Comparison of ENCODE assay signal across 32 cellular contexts in the genomic region with DNA sequence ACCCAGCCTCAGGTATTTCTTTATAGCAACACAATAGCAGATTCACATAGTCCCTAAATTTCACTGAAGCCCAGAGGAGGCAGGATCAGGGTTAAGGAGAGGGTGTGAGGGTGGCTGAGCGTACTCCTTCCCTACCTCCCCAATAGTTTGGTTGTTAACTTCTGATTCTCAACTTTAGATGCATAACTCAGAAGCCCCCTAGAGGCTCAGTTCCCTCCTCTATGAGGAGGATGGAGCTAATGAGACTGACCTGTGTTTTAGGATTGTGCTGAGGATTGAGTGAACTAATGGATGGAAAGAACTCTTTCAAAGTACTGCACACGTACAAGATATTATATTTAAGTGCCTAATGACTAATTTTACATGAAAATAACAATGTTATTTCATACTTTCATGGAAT.
DNase-seq lines count a peak whose midpoint lies in the region; ATAC-seq and TF ChIP-seq lines count a peak whose summit lies in the region.
"Had no signal": no experiment of that assay in that cellular context is flagged by ENCODE, and none has a peak within 500 bp of the region (broad histone marks: within the 10 kb centered on the region; RNA-seq: fewer than 3 reads in every experiment).

No MANE protein-coding gene starts in this region.

- intact Hi-C loops in activated naive CD4-positive, alpha-beta T cell treated with anti-CD3 and anti-CD28 coated beads for 36 hours (cut with micrococcal nuclease) = no loop called here

- no peak for TF ChIP-seq POLR2A in NB4 (IDR thresholded peaks at IDR 0.05; ENCODE audit: extremely low read depth, insufficient read length)

- no peaks in the 10 kb centered on the region for H3K4me1 ChIP-seq in endodermal cell (ENCODE audit: control insufficient read depth, insufficient read depth, low read length)
- H3K4me1 ChIP-seq in GM23248 (ENCODE audit: insufficient read depth) = no peaks in the 10 kb centered on the region
- H3K4me1 ChIP-seq: A549, parathyroid adenoma, upper lobe of right lung had no signal

- no peak overlapping the region for H3K4me3 Mint-ChIP-seq in endodermal cell
- no peak overlapping the region for H3K4me3 Mint-ChIP-seq in activated naive CD4-positive, alpha-beta T cell treated with anti-CD3 and anti-CD28 coated beads for 36 hours
- H3K4me3 Mint-ChIP-seq: activated CD8-positive, alpha-beta T cell treated with anti-CD3 and anti-CD28 coated beads for 36 hours; activated T-helper 1 cell treated with anti-CD3 and anti-CD28 coated beads, Interleukin-12 subunit alpha, Interleukin-12 subunit beta, Interleukin-2, Interleukin-4 antibody, amounts not matched to agents 30 ng/mL and 10 ng/mL and 1 ng/mL, durations not matched to agents 14 hours and 24 hours and 36 hours; B cell; HFFc6; stimulated activated naive B cell treated with anti-CD40 and anti-IgM and Interleukin-4, amounts not matched to agents 10 μg/mL and 1 μg/mL and 100 μg/mL, for 72 hours; T-helper 1 cell treated with Interleukin-12 subunit alpha and Interleukin-12 subunit beta and Interleukin-4 antibody, amounts not matched to agents 30 μg/mL and 1 μg/mL, for 36 hours had no signal

- TF ChIP-seq CTCF in 22Rv1 (IDR thresholded peaks at IDR 0.05) (0 out of 2 replicates have a peak, but pooled peaks have one; percentile 13), GM12864 (IDR thresholded peaks at IDR 0.05; ENCODE audit: low read depth, low read length, missing control alignments) (peak; percentile 15), NB4 (IDR thresholded peaks at IDR 0.05; ENCODE audit: low read depth, low read length) (peak; percentile 40), endodermal cell (conservative IDR thresholded peaks at IDR 0.05) (peak; percentile 68)

- H3K9me3 ChIP-seq in endodermal cell (ENCODE audit: control insufficient read depth, low read length) (no peaks in the 10 kb centered on the region), GM23248 (ENCODE audit: low read depth) (no peaks in the 10 kb centered on the region)
- H3K9me3 ChIP-seq: A549, SK-N-SH, upper lobe of right lung had no signal

- H3K27ac ChIP-seq in 22Rv1 (no peak overlapping the region), endodermal cell (ENCODE audit: low read depth, low read length) (no peak overlapping the region), GM23248 (no peak overlapping the region)
- H3K27ac ChIP-seq: A549, parathyroid adenoma, upper lobe of right lung had no signal

- H3K9me2 ChIP-seq in GM23248 (ENCODE audit: insufficient read depth) = no peaks in the 10 kb centered on the region
- H3K9me2 ChIP-seq: SK-N-SH had no signal

- no peaks in the 10 kb centered on the region for H3F3A ChIP-seq in GM23248 (ENCODE audit: insufficient read depth)

- no peaks in the 10 kb centered on the region for H3K36me3 ChIP-seq in endodermal cell (ENCODE audit: control insufficient read depth, insufficient read depth, low read length)
- H3K36me3 ChIP-seq in GM23248 (ENCODE audit: low read depth) = no peaks in the 10 kb centered on the region
- H3K36me3 ChIP-seq: upper lobe of right lung had no signal

- ATAC-seq in HG02588 (IDR thresholded peaks at IDR 0.05; ENCODE audit: unreplicated experiment) = no peak
- ATAC-seq: A549; activated CD4-positive, CD25-positive, alpha-beta regulatory T cell treated with anti-CD3 and anti-CD28 coated beads, Interleukin-2, amount 50 U/mL, for 24 hours; activated CD8-positive, alpha-beta T cell treated with anti-CD3 and anti-CD28 coated beads for 36 hours; stimulated activated naive B cell treated with anti-CD40 and anti-IgM and Interleukin-4, amounts not matched to agents 10 μg/mL and 1 μg/mL and 100 μg/mL, for 72 hours; upper lobe of right lung had no signal

- H3K27me3 Mint-ChIP-seq in endodermal cell (ENCODE audit: insufficient read depth) = peaks cover 37% of the 10 kb centered on the region
- H3K27me3 Mint-ChIP-seq in activated naive CD4-positive, alpha-beta T cell treated with anti-CD3 and anti-CD28 coated beads for 36 hours (ENCODE audit: low read depth) = no peaks in the 10 kb centered on the region
- H3K27me3 Mint-ChIP-seq: activated CD8-positive, alpha-beta T cell treated with anti-CD3 and anti-CD28 coated beads for 36 hours; B cell; stimulated activated naive B cell treated with anti-CD40 and anti-IgM and Interleukin-4, amounts not matched to agents 10 μg/mL and 1 μg/mL and 100 μg/mL, for 72 hours had no signal

- no peak overlapping the region for H3K4me2 ChIP-seq in GM23248 (ENCODE audit: unreplicated experiment)
- H3K4me2 ChIP-seq: A549, SK-N-SH had no signal

- no peak overlapping the region for H3K27ac Mint-ChIP-seq in endodermal cell
- H3K27ac Mint-ChIP-seq in activated naive CD4-positive, alpha-beta T cell treated with anti-CD3 and anti-CD28 coated beads for 36 hours = no peak overlapping the region
- H3K27ac Mint-ChIP-seq: activated CD8-positive, alpha-beta T cell treated with anti-CD3 and anti-CD28 coated beads for 36 hours; activated T-helper 1 cell treated with anti-CD3 and anti-CD28 coated beads, Interleukin-12 subunit alpha, Interleukin-12 subunit beta, Interleukin-2, Interleukin-4 antibody, amounts not matched to agents 30 ng/mL and 10 ng/mL and 1 ng/mL, durations not matched to agents 14 hours and 24 hours and 36 hours; B cell; HFFc6; stimulated activated naive B cell treated with anti-CD40 and anti-IgM and Interleukin-4, amounts not matched to agents 10 μg/mL and 1 μg/mL and 100 μg/mL, for 72 hours; T-helper 1 cell treated with Interleukin-12 subunit alpha and Interleukin-12 subunit beta and Interleukin-4 antibody, amounts not matched to agents 30 μg/mL and 1 μg/mL, for 36 hours had no signal

- H2AFZ ChIP-seq in GM23248 = no peak overlapping the region
- H2AFZ ChIP-seq: parathyroid adenoma had no signal

- CTCF ChIA-PET in activated naive CD4-positive, alpha-beta T cell treated with anti-CD3 and anti-CD28 coated beads for 36 hours (lab: Charles Lee) = no interaction called here

- peaks cover 6% of the 10 kb centered on the region for H3K4me1 Mint-ChIP-seq in endodermal cell
- no peaks in the 10 kb centered on the region for H3K4me1 Mint-ChIP-seq in activated naive CD4-positive, alpha-beta T cell treated with anti-CD3 and anti-CD28 coated beads for 36 hours (ENCODE audit: low read depth)
- H3K4me1 Mint-ChIP-seq: B cell; stimulated activated naive B cell treated with anti-CD40 and anti-IgM and Interleukin-4, amounts not matched to agents 10 μg/mL and 1 μg/mL and 100 μg/mL, for 72 hours had no signal

- in situ Hi-C loops in GM23248 (cut with MboI) = no loop called here

- H4K20me1 ChIP-seq in GM23248 (ENCODE audit: insufficient read depth) = no peaks in the 10 kb centered on the region

- no peak overlapping the region for H3K4me3 ChIP-seq in GM12864 (ENCODE audit: low read depth, low read length)
- no peak overlapping the region for H3K4me3 ChIP-seq in NB4 (ENCODE audit: low read depth, low read length)
- no peak overlapping the region for H3K4me3 ChIP-seq in endodermal cell (ENCODE audit: low read length)
- no peak overlapping the region for H3K4me3 ChIP-seq in GM23248
- H3K4me3 ChIP-seq: A549, upper lobe of right lung had no signal

- no peaks in the 10 kb centered on the region for H3K9me3 Mint-ChIP-seq in endodermal cell
- no peaks in the 10 kb centered on the region for H3K9me3 Mint-ChIP-seq in activated naive CD4-positive, alpha-beta T cell treated with anti-CD3 and anti-CD28 coated beads for 36 hours
- H3K9me3 Mint-ChIP-seq: activated CD8-positive, alpha-beta T cell treated with anti-CD3 and anti-CD28 coated beads for 36 hours; activated T-helper 1 cell treated with anti-CD3 and anti-CD28 coated beads, Interleukin-12 subunit alpha, Interleukin-12 subunit beta, Interleukin-2, Interleukin-4 antibody, amounts not matched to agents 30 ng/mL and 10 ng/mL and 1 ng/mL, durations not matched to agents 14 hours and 24 hours and 36 hours; T-helper 1 cell treated with Interleukin-12 subunit alpha and Interleukin-12 subunit beta and Interleukin-4 antibody, amounts not matched to agents 30 μg/mL and 1 μg/mL, for 36 hours had no signal

- no peaks in the 10 kb centered on the region for H3K36me3 Mint-ChIP-seq in endodermal cell (ENCODE audit: low read depth)
- H3K36me3 Mint-ChIP-seq in activated naive CD4-positive, alpha-beta T cell treated with anti-CD3 and anti-CD28 coated beads for 36 hours (ENCODE audit: low read depth) = no peaks in the 10 kb centered on the region
- H3K36me3 Mint-ChIP-seq: stimulated activated naive B cell treated with anti-CD40 and anti-IgM and Interleukin-4, amounts not matched to agents 10 μg/mL and 1 μg/mL and 100 μg/mL, for 72 hours had no signal

- DNase-seq in GM12864 (ENCODE audit: low read depth) = no peak
- no peak for DNase-seq in NB4 (ENCODE audit: low read depth)
- no peak for DNase-seq in endodermal cell
- no peak for DNase-seq in activated naive CD4-positive, alpha-beta T cell treated with anti-CD3 and anti-CD28 coated beads for 36 hours
- no peak for DNase-seq in mesenteric fat pad (ENCODE audit: low spot score)
- DNase-seq in GM23248 = no peak
- DNase-seq: activated CD8-positive, alpha-beta memory T cell treated with anti-CD3 and anti-CD28 coated beads, Interleukin-2, amount 50 U/mL, for 48 hours; activated CD8-positive, alpha-beta T cell treated with anti-CD3 and anti-CD28 coated beads for 36 hours; activated naive CD4-positive, alpha-beta T cell treated with Interleukin-2 at 50 U/mL for 16 hours; caudate nucleus; cortex of kidney; DMS53; effector memory CD4-positive, alpha-beta T cell; HFFc6; hypothalamus; NCI-H146; NCI-H2107; NCI-H446; NCI-H748 treated with DMSO at 0.1 percent for 48 hours; OCI-M1; SK-N-SH; small intestine; stimulated activated naive B cell treated with anti-CD40 and anti-IgM and Interleukin-4, amounts not matched to agents 10 μg/mL and 1 μg/mL and 100 μg/mL, for 72 hours; upper lobe of right lung had no signal

- no CpG with 5 or more reads among the region's 2 CpGs for WGBS in endodermal cell (ENCODE audit: insufficient coverage in 1 of 2, insufficient read length in 1 of 2), 2 experiments
- WGBS in GM23248 (ENCODE audit: low coverage in 1 of 2, low lambda C conversion rate in 2 of 2, missing lambda C conversion rate in 2 of 2), 2 experiments = 8 to 10% methylated on average over 2 of the region's 2 CpGs

- H3K27me3 ChIP-seq in endodermal cell (ENCODE audit: control insufficient read depth, insufficient read depth, low read length, poor library complexity, severe bottlenecking) = no peaks in the 10 kb centered on the region
- no peaks in the 10 kb centered on the region for H3K27me3 ChIP-seq in GM23248 (replicated peaks; ENCODE audit: insufficient read depth)
- H3K27me3 ChIP-seq: upper lobe of right lung had no signal

- no peaks in the 10 kb centered on the region for H3K79me2 ChIP-seq in GM23248 (ENCODE audit: insufficient read depth)
- H3K79me2 ChIP-seq: parathyroid adenoma had no signal

- H3K9ac ChIP-seq in endodermal cell (ENCODE audit: extremely low read depth, low read length, poor library complexity, severe bottlenecking) = no peak overlapping the region
- H3K9ac ChIP-seq in GM23248 = no peak overlapping the region
- H3K9ac ChIP-seq: parathyroid adenoma, SK-N-SH had no signal

Comparison
In these comparisons a context has a peak if more than half of its experiments do, and no peak if none do; other contexts are left out.
1. CTCF ChIP-seq: peak in every context shown above with its lines; median percentile 68 in endodermal cell; 40 in NB4; 15 in GM12864; 13 in 22Rv1.